In the genomic region with DNA sequence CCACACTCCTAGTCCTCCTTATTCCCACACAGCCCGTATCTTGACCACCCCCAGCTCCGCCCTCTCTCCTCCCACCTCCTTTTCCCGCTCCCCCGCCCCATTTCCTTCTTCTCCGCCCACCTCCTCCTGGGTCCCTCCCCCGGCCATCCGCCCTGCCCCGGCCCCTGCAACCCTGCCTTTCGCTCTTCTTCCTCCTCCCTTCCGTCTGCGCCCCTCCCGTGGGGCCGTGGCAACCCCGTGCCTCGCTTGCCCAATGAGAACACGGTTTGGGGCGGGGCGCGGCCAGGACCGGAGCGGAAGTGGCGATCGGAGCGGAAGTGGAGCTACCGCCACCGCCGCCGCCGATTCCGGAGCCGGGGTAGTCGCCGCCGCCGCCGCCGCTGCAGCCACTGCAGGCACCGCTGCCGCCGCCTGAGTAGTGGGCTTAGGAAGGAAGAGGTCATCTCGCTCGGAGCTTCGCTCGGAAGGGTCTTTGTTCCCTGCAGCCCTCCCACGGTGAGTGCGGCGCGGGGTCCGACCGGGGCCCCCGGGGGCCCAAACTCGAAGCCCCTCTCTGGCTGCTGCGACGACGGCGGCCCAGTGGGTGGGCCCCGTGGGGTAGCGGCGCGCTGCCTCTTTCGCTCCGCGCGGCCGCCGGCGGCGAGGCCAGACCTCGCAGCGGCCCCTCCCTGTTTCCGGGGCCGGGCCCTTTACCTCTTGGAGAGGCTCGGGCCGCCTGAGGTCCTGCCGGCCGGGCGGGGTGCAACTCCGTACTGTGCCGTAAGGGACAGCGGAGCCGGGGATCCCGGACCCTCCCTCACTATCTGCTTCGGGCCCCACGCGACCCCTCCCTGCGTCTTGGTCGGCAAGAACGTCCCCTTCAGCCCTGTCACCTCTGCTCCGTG, we compare ENCODE assay signal across 1 cellular context.
TF ChIP-seq lines count a peak whose summit lies in the region.

A gene (plus strand): TSS at position 314 of the 884 bp plus-strand sequence. CDS start 15,829 bp downstream, outside the sequence.

TF ChIP-seq in GM23338, 12 proteins besides CTCF, POLR2A, EP300 and RAD21:
- TF ChIP-seq, protein P1, sequence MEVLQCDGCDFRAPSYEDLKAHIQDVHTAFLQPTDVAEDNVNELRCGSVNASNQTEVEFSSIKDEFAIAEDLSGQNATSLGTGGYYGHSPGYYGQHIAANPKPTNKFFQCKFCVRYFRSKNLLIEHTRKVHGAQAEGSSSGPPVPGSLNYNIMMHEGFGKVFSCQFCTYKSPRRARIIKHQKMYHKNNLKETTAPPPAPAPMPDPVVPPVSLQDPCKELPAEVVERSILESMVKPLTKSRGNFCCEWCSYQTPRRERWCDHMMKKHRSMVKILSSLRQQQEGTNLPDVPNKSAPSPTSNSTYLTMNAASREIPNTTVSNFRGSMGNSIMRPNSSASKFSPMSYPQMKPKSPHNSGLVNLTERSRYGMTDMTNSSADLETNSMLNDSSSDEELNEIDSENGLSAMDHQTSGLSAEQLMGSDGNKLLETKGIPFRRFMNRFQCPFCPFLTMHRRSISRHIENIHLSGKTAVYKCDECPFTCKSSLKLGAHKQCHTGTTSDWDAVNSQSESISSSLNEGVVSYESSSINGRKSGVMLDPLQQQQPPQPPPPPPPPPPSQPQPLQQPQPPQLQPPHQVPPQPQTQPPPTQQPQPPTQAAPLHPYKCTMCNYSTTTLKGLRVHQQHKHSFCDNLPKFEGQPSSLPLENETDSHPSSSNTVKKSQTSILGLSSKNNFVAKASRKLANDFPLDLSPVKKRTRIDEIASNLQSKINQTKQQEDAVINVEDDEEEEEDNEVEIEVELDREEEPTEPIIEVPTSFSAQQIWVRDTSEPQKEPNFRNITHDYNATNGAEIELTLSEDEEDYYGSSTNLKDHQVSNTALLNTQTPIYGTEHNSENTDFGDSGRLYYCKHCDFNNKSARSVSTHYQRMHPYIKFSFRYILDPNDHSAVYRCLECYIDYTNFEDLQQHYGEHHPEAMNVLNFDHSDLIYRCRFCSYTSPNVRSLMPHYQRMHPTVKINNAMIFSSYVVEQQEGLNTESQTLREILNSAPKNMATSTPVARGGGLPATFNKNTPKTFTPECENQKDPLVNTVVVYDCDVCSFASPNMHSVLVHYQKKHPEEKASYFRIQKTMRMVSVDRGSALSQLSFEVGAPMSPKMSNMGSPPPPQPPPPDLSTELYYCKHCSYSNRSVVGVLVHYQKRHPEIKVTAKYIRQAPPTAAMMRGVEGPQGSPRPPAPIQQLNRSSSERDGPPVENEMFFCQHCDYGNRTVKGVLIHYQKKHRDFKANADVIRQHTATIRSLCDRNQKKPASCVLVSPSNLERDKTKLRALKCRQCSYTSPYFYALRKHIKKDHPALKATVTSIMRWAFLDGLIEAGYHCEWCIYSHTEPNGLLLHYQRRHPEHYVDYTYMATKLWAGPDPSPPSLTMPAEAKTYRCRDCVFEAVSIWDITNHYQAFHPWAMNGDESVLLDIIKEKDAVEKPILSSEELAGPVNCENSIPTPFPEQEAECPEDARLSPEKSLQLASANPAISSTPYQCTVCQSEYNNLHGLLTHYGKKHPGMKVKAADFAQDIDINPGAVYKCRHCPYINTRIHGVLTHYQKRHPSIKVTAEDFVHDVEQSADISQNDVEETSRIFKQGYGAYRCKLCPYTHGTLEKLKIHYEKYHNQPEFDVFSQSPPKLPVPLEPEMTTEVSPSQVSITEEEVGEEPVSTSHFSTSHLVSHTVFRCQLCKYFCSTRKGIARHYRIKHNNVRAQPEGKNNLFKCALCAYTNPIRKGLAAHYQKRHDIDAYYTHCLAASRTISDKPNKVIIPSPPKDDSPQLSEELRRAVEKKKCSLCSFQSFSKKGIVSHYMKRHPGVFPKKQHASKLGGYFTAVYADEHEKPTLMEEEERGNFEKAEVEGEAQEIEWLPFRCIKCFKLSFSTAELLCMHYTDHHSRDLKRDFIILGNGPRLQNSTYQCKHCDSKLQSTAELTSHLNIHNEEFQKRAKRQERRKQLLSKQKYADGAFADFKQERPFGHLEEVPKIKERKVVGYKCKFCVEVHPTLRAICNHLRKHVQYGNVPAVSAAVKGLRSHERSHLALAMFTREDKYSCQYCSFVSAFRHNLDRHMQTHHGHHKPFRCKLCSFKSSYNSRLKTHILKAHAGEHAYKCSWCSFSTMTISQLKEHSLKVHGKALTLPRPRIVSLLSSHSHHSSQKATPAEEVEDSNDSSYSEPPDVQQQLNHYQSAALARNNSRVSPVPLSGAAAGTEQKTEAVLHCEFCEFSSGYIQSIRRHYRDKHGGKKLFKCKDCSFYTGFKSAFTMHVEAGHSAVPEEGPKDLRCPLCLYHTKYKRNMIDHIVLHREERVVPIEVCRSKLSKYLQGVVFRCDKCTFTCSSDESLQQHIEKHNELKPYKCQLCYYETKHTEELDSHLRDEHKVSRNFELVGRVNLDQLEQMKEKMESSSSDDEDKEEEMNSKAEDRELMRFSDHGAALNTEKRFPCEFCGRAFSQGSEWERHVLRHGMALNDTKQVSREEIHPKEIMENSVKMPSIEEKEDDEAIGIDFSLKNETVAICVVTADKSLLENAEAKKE (CRISPR knock-in tag; IDR thresholded peaks at IDR 0.05): no peak
- TF ChIP-seq NANOG (IDR thresholded peaks at IDR 0.05; ENCODE audit: borderline replicate concordance) (no peak), ZNF114 (CRISPR knock-in tag; IDR thresholded peaks at IDR 0.05) (no peak), POLR2AphosphoS5 (IDR thresholded peaks at IDR 0.05; ENCODE audit: low read depth) (no peak), ZNF331 (CRISPR knock-in tag; IDR thresholded peaks at IDR 0.05; ENCODE audit: low read depth) (no peak), EZH2phosphoT487 (IDR thresholded peaks at IDR 0.05; ENCODE audit: unreplicated experiment) (no peak), EZH2 (IDR thresholded peaks at IDR 0.05; ENCODE audit: low read depth, unreplicated experiment) (no peak), STAT1 (IDR thresholded peaks at IDR 0.05; ENCODE audit: unreplicated experiment) (no peak), CREB1 (CRISPR knock-in tag; IDR thresholded peaks at IDR 0.05; ENCODE audit: low read depth) (no peak), JUNB (IDR thresholded peaks at IDR 0.05; ENCODE audit: unreplicated experiment) (no peak)
- TF ChIP-seq, protein P2, sequence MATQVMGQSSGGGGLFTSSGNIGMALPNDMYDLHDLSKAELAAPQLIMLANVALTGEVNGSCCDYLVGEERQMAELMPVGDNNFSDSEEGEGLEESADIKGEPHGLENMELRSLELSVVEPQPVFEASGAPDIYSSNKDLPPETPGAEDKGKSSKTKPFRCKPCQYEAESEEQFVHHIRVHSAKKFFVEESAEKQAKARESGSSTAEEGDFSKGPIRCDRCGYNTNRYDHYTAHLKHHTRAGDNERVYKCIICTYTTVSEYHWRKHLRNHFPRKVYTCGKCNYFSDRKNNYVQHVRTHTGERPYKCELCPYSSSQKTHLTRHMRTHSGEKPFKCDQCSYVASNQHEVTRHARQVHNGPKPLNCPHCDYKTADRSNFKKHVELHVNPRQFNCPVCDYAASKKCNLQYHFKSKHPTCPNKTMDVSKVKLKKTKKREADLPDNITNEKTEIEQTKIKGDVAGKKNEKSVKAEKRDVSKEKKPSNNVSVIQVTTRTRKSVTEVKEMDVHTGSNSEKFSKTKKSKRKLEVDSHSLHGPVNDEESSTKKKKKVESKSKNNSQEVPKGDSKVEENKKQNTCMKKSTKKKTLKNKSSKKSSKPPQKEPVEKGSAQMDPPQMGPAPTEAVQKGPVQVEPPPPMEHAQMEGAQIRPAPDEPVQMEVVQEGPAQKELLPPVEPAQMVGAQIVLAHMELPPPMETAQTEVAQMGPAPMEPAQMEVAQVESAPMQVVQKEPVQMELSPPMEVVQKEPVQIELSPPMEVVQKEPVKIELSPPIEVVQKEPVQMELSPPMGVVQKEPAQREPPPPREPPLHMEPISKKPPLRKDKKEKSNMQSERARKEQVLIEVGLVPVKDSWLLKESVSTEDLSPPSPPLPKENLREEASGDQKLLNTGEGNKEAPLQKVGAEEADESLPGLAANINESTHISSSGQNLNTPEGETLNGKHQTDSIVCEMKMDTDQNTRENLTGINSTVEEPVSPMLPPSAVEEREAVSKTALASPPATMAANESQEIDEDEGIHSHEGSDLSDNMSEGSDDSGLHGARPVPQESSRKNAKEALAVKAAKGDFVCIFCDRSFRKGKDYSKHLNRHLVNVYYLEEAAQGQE (IDR thresholded peaks at IDR 0.05; ENCODE audit: unreplicated experiment): no peak
- TF ChIP-seq, protein P3, sequence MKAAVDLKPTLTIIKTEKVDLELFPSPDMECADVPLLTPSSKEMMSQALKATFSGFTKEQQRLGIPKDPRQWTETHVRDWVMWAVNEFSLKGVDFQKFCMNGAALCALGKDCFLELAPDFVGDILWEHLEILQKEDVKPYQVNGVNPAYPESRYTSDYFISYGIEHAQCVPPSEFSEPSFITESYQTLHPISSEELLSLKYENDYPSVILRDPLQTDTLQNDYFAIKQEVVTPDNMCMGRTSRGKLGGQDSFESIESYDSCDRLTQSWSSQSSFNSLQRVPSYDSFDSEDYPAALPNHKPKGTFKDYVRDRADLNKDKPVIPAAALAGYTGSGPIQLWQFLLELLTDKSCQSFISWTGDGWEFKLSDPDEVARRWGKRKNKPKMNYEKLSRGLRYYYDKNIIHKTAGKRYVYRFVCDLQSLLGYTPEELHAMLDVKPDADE (IDR thresholded peaks at IDR 0.05): no peak; the same call in 1 of the 2 replicates
TF ChIP-seq in GM23338: peak in this region for 0.
